ENCODE assay signal across 1 cellular context in the genomic region with DNA sequence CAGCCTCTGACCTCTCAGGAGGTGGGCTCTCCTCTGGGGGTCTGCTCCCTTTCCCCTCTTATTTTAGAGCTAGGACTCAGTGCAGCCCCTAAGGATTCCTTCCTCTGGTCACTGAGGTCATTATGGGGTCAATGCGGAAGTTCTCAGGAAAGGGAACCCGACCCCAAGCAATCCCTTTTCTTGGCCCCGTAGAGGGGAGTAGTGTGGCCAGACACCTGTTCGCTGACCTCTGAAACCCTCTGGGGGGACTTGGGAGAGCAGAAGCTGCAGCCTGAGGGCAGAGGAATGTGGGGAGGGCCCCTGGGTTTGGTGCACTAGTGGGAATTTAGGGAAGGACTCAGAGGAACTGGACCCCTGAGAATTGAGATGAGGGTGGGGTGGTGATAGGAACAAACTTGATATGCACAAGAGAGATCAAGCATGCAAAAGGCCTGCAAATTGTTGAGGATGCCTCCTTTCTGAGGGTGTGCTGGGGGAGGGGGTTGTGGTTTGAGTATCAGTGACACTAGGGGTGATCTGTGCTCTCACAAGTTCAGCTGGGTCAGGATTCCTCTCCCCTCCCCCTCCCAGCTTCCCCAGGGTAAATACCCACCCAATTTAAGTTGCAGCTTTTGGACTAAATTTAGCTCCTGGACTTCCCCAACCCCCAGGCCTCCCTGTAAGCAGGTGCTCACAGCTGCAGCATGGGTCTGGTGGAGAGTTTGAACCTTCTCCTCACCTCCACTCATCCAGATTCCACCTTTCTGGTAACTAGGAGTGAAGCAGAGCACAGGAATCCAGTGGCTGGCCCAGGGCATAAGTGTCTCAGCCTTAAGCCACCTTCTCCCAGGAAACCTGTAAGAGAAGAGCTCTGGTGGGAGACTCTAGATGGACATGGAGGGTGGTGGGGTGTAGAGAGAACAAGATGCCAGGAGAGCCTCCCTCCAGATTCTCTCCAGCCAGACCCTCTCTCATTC.
TF ChIP-seq lines count a peak whose summit lies in the region.

No MANE protein-coding gene starts in this region.

TF ChIP-seq in HepG2, 621 proteins besides CTCF, POLR2A, EP300 and RAD21 (continued from another document and continues in another):
- TF ChIP-seq, protein P1, sequence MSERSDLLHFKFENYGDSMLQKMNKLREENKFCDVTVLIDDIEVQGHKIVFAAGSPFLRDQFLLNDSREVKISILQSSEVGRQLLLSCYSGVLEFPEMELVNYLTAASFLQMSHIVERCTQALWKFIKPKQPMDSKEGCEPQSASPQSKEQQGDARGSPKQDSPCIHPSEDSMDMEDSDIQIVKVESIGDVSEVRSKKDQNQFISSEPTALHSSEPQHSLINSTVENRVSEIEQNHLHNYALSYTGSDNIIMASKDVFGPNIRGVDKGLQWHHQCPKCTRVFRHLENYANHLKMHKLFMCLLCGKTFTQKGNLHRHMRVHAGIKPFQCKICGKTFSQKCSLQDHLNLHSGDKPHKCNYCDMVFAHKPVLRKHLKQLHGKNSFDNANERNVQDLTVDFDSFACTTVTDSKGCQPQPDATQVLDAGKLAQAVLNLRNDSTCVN (CRISPR knock-in tag; IDR thresholded peaks at IDR 0.05; ENCODE audit: borderline replicate concordance), result no peak
- TF ChIP-seq ZNF264 (CRISPR knock-in tag; IDR thresholded peaks at IDR 0.05), result no peak
- TF ChIP-seq SIN3B (IDR thresholded peaks at IDR 0.05; ENCODE audit: low read length), result no peak
- TF ChIP-seq ZNF205 (CRISPR knock-in tag; IDR thresholded peaks at IDR 0.05), result no peak
- TF ChIP-seq, protein P2, sequence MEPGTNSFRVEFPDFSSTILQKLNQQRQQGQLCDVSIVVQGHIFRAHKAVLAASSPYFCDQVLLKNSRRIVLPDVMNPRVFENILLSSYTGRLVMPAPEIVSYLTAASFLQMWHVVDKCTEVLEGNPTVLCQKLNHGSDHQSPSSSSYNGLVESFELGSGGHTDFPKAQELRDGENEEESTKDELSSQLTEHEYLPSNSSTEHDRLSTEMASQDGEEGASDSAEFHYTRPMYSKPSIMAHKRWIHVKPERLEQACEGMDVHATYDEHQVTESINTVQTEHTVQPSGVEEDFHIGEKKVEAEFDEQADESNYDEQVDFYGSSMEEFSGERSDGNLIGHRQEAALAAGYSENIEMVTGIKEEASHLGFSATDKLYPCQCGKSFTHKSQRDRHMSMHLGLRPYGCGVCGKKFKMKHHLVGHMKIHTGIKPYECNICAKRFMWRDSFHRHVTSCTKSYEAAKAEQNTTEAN (CRISPR knock-in tag; conservative IDR thresholded peaks at IDR 0.05), result no peak
- TF ChIP-seq GZF1 (CRISPR knock-in tag; IDR thresholded peaks at IDR 0.05), result no peak
- no peak for TF ChIP-seq ZNF296 (CRISPR knock-in tag; conservative IDR thresholded peaks at IDR 0.05)
- no peak for TF ChIP-seq EEA1 (CRISPR knock-in tag; IDR thresholded peaks at IDR 0.05; ENCODE audit: borderline replicate concordance)
- no peak for TF ChIP-seq ZC3H13 (CRISPR knock-in tag; IDR thresholded peaks at IDR 0.05)
- no peak for TF ChIP-seq ZNF430 (CRISPR knock-in tag; IDR thresholded peaks at IDR 0.05)
- no peak for TF ChIP-seq CREM (IDR thresholded peaks at IDR 0.05)
- no peak for TF ChIP-seq CREM (CRISPR knock-in tag; IDR thresholded peaks at IDR 0.05)
- TF ChIP-seq, protein P3, sequence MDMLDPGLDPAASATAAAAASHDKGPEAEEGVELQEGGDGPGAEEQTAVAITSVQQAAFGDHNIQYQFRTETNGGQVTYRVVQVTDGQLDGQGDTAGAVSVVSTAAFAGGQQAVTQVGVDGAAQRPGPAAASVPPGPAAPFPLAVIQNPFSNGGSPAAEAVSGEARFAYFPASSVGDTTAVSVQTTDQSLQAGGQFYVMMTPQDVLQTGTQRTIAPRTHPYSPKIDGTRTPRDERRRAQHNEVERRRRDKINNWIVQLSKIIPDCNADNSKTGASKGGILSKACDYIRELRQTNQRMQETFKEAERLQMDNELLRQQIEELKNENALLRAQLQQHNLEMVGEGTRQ (IDR thresholded peaks at IDR 0.05; ENCODE audit: low read depth, low read length), result no peak
- TF ChIP-seq, protein P3 (CRISPR knock-in tag; IDR thresholded peaks at IDR 0.05; ENCODE audit: borderline replicate concordance), result no peak
- no peak for TF ChIP-seq ZNF749 (CRISPR knock-in tag; IDR thresholded peaks at IDR 0.05; ENCODE audit: borderline replicate concordance)
- 0 out of 2 replicates have a peak, but pooled peaks have one; percentile 23 for TF ChIP-seq SIN3A (IDR thresholded peaks at IDR 0.05; ENCODE audit: borderline replicate concordance, low read depth, low read length)
- TF ChIP-seq NFAT5 (CRISPR knock-in tag; IDR thresholded peaks at IDR 0.05), result no peak
- TF ChIP-seq ZNF446 (CRISPR knock-in tag; IDR thresholded peaks at IDR 0.05), result no peak
- TF ChIP-seq ZNF609 (CRISPR knock-in tag; IDR thresholded peaks at IDR 0.05; ENCODE audit: borderline replicate concordance), result peak; percentile 3; the same call in 1 of the 2 replicates
- TF ChIP-seq RBM22 (optimal IDR thresholded peaks at IDR 0.05; ENCODE audit: low read length), result no peak
- TF ChIP-seq, protein P4, sequence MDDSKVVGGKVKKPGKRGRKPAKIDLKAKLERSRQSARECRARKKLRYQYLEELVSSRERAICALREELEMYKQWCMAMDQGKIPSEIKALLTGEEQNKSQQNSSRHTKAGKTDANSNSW (CRISPR knock-in tag; IDR thresholded peaks at IDR 0.05; ENCODE audit: borderline replicate concordance), result no peak
- TF ChIP-seq ZNF790 (CRISPR knock-in tag; IDR thresholded peaks at IDR 0.05; ENCODE audit: borderline replicate concordance), result no peak
- no peak for TF ChIP-seq ZZZ3 (CRISPR knock-in tag; IDR thresholded peaks at IDR 0.05; ENCODE audit: borderline replicate concordance)
- no peak for TF ChIP-seq HMG20A (CRISPR knock-in tag; IDR thresholded peaks at IDR 0.05; ENCODE audit: borderline replicate concordance)
- TF ChIP-seq PRDM15 (CRISPR knock-in tag; IDR thresholded peaks at IDR 0.05), result no peak
- no peak for TF ChIP-seq MXI1 (IDR thresholded peaks at IDR 0.05; ENCODE audit: borderline replicate concordance, low read depth, low read length)
- TF ChIP-seq SMYD3 (CRISPR knock-in tag; IDR thresholded peaks at IDR 0.05), result no peak; the same call in 1 of the 2 replicates
- 0 out of 2 replicates have a peak, but pooled peaks have one; percentile 2 for TF ChIP-seq HBP1 (CRISPR knock-in tag; IDR thresholded peaks at IDR 0.05; ENCODE audit: low read depth)
- no peak for TF ChIP-seq SNRNP70 (IDR thresholded peaks at IDR 0.05; ENCODE audit: low read depth, low read length)
- no peak for TF ChIP-seq TEAD2 (CRISPR knock-in tag; IDR thresholded peaks at IDR 0.05)
- TF ChIP-seq STAT5B (CRISPR knock-in tag; IDR thresholded peaks at IDR 0.05), result no peak
- TF ChIP-seq SOX5 (CRISPR knock-in tag; IDR thresholded peaks at IDR 0.05; ENCODE audit: borderline replicate concordance), result no peak
- TF ChIP-seq ATAD3A (CRISPR knock-in tag; IDR thresholded peaks at IDR 0.05), result no peak
- TF ChIP-seq PHF21A (CRISPR knock-in tag; IDR thresholded peaks at IDR 0.05), result 0 out of 2 replicates have a peak, but pooled peaks have one; percentile 22
- peak; percentile 38; the same call in 1 of the 2 replicates for TF ChIP-seq MTF2 (CRISPR knock-in tag; IDR thresholded peaks at IDR 0.05; ENCODE audit: borderline replicate concordance)
